In genomic region chr20:973785-974194, GRCh38 we compare ENCODE assay signal across 8 cellular contexts. TPM values are rescaled to one million over a fixed set of nuclear protein-coding genes. Genes with fewer than 3 reads are reported as not detected.
A peak's percentile ranks its signal among the peaks of the same experiment; 100 is the strongest.
DNase-seq lines count a peak whose midpoint lies in the region; ATAC-seq and TF ChIP-seq lines count a peak whose summit lies in the region.

No MANE protein-coding gene starts in this region.

- TF ChIP-seq CTCF in epithelial cell of esophagus (IDR thresholded peaks at IDR 0.05; ENCODE audit: insufficient read depth, low read depth, low read length, missing control alignments) = peak; percentile 60

- H3K79me1 ChIP-seq in trophoblast cell (ENCODE audit: low read length) = no peaks in the 10 kb centered on the region

- no peak overlapping the region for H3K23ac ChIP-seq in trophoblast cell (ENCODE audit: low read length)

- peak; percentile 67 for ATAC-seq in HG03439 (IDR thresholded peaks at IDR 0.05; ENCODE audit: unreplicated experiment)
- ATAC-seq in HG02970 (IDR thresholded peaks at IDR 0.05; ENCODE audit: low FRiP score, unreplicated experiment) = no peak

- no peak overlapping the region for H2BK12ac ChIP-seq in trophoblast cell (ENCODE audit: low read length)

- peaks cover 0 to 4% of the 10 kb centered on the region in 2 experiments for H3K4me1 ChIP-seq in trophoblast cell (ENCODE audit: control insufficient read depth in 1 of 2, insufficient read depth in 2 of 2, low read length in 2 of 2)

- no peak overlapping the region for H2AK5ac ChIP-seq in trophoblast cell (ENCODE audit: low read length)

- H2BK5ac ChIP-seq in trophoblast cell (ENCODE audit: low read depth, low read length, poor library complexity) = no peak overlapping the region

- no peak overlapping the region for H3K4me2 ChIP-seq in trophoblast cell (ENCODE audit: low read length)

- H3K4me3 ChIP-seq in epithelial cell of esophagus (ENCODE audit: low read length) (no peak overlapping the region), trophoblast cell (ENCODE audit: low read depth, low read length) (no peak overlapping the region)

- no peak overlapping the region for H3K9ac ChIP-seq in trophoblast cell (ENCODE audit: low read length)

- H3K14ac ChIP-seq in trophoblast cell (ENCODE audit: low read length) = no peak overlapping the region

- no peak overlapping the region for H4K91ac ChIP-seq in trophoblast cell (ENCODE audit: low read depth, low read length)

- no peak overlapping the region for H4K8ac ChIP-seq in trophoblast cell (ENCODE audit: low read depth, low read length)

- peaks cover 5% of the 10 kb centered on the region for H3K9me3 ChIP-seq in trophoblast cell (ENCODE audit: insufficient read depth, low read depth, low read length)

- no peak overlapping the region for H3K4ac ChIP-seq in trophoblast cell (ENCODE audit: low read depth, low read length)

- no peaks in the 10 kb centered on the region for H3K79me2 ChIP-seq in trophoblast cell (ENCODE audit: control insufficient read depth, insufficient read depth, low read length, poor library complexity)

- no peak overlapping the region for H3K27ac ChIP-seq in trophoblast cell (ENCODE audit: low read depth, low read length)

- no CpG with 5 or more reads among the region's 6 CpGs for WGBS in trophoblast cell (ENCODE audit: extremely low coverage, insufficient coverage, insufficient read length)

- peak; percentile 10 for DNase-seq in activated naive CD4-positive, alpha-beta T cell treated with Interleukin-2 at 50 U/mL for 16 hours
- no peak for DNase-seq in activated naive CD4-positive, alpha-beta T cell (lab: John Stamatoyannopoulos, UW)
- peak; percentile 67 for DNase-seq in SKM-1 treated with dmso at 0.1 percent for 144 hours (lab: John Stamatoyannopoulos, UW; ENCODE audit: unreplicated experiment)
- DNase-seq in epithelial cell of esophagus (ENCODE audit: low read depth) = peak; percentile 53
- DNase-seq in trophoblast cell = peak; percentile 63 to 77
- no peak for DNase-seq in NCI-H1105 (lab: John Stamatoyannopoulos, UW)

- H2AFZ ChIP-seq in trophoblast cell (ENCODE audit: insufficient read depth, low read length, poor library complexity) = no peak overlapping the region

- no peak overlapping the region for H2BK120ac ChIP-seq in trophoblast cell (ENCODE audit: insufficient read depth, low read length, poor library complexity)

- H4K12ac ChIP-seq in trophoblast cell (ENCODE audit: low read depth, low read length) = no peak overlapping the region

- no peaks in the 10 kb centered on the region for H3K27me3 ChIP-seq in trophoblast cell (ENCODE audit: insufficient read depth, low read length)

- H3K18ac ChIP-seq in trophoblast cell (ENCODE audit: low read length) = no peak overlapping the region

- H3K36me3 ChIP-seq in trophoblast cell (ENCODE audit: control insufficient read depth in 1 of 2, insufficient read depth in 2 of 2, low read length in 2 of 2) = no peaks in the 10 kb centered on the region

RNA-seq across cellular contexts. Expression of gene RSPO4, which starts 28.3 kb away (rescaled TPM):
- 0.28 and 0.37 TPM in 2 replicates for polyA plus RNA-seq in trophoblast cell (2013)

RNA-seq across cellular contexts. Expression of gene ANGPT4, which starts 57.7 kb away (rescaled TPM):
- 38.6 and 42.6 TPM in 2 replicates for polyA plus RNA-seq in trophoblast cell (2013)

Comparison
In these comparisons a context has a peak if more than half of its experiments do, and no peak if none do; other contexts are left out.
1. DNase-seq: peak in activated naive CD4-positive, alpha-beta T cell treated with Interleukin-2 at 50 U/mL for 16 hours (single experiment), SKM-1 treated with dmso at 0.1 percent for 144 hours (single experiment), epithelial cell of esophagus (single experiment) and trophoblast cell (2 of 2); none in activated naive CD4-positive, alpha-beta T cell (0 of 4) and NCI-H1105 (single experiment).